16 cellular contexts compared by ENCODE assay signal in genomic region chr5:35855221-35855620, GRCh38. TPM values are rescaled to one million over a fixed set of nuclear protein-coding genes. Genes with fewer than 3 reads are reported as not detected.
A peak's percentile ranks its signal among the peaks of the same experiment; 100 is the strongest.
DNase-seq lines count a peak whose midpoint lies in the region; ATAC-seq and TF ChIP-seq lines count a peak whose summit lies in the region.
"Had no signal": no experiment of that assay in that cellular context is flagged by ENCODE, and none has a peak within 500 bp of the region (broad histone marks: within the 10 kb centered on the region; RNA-seq: fewer than 3 reads in every experiment).

No MANE protein-coding gene starts in this region.

- POLR2A ChIA-PET in CD8-positive, alpha-beta T cell (lab: Charles Lee): interaction anchor here (0.9 to 18.5 kb wide), 22 partner anchors 8 to 204 kb away, joined by 3 to 700 read pairs (median 9); no protein-coding TSS in a partner anchor

- peak overlapping the region; percentile 97 for H3K27ac ChIP-seq in CD8-positive, alpha-beta T cell (ENCODE audit: low read depth, low read length)
- H3K27ac ChIP-seq in SJCRH30: no peak overlapping the region
- H3K27ac ChIP-seq: thyroid gland had no signal

- H3K4me3 ChIP-seq in CD8-positive, alpha-beta T cell (ENCODE audit: low read depth, low read length): peak overlapping the region; percentile 14
- H3K4me3 ChIP-seq in SJCRH30: no peak overlapping the region
- H3K4me3 ChIP-seq: esophagus squamous epithelium, thyroid gland had no signal

- H3K27me3 Mint-ChIP-seq in CD8-positive, alpha-beta T cell (ENCODE audit: low read depth): no peaks in the 10 kb centered on the region
- H3K27me3 Mint-ChIP-seq in activated naive CD8-positive, alpha-beta T cell treated with anti-CD3 and anti-CD28 coated beads for 36 hours: no peaks in the 10 kb centered on the region
- H3K27me3 Mint-ChIP-seq in natural killer cell treated with Interleukin-12 subunit alpha and Interleukin-12 subunit beta and Interleukin-15 and Interleukin-18, amount 100 ng/mL, for 72 hours: peaks cover 0 to 8% of the 10 kb centered on the region in 2 donors

- peak overlapping the region; percentile 88 for H3K4me3 Mint-ChIP-seq in CD8-positive, alpha-beta T cell
- H3K4me3 Mint-ChIP-seq in activated naive CD8-positive, alpha-beta T cell treated with anti-CD3 and anti-CD28 coated beads for 36 hours: peak overlapping the region; percentile 86
- H3K4me3 Mint-ChIP-seq in natural killer cell treated with Interleukin-12 subunit alpha and Interleukin-12 subunit beta and Interleukin-15 and Interleukin-18, amount 100 ng/mL, for 72 hours: peak overlapping the region; percentile 38
- H3K4me3 Mint-ChIP-seq: CD14-positive monocyte had no signal

- H3K27ac Mint-ChIP-seq in CD8-positive, alpha-beta T cell: peak overlapping the region; percentile 100
- peak overlapping the region; percentile 95 for H3K27ac Mint-ChIP-seq in activated naive CD8-positive, alpha-beta T cell treated with anti-CD3 and anti-CD28 coated beads for 36 hours
- H3K27ac Mint-ChIP-seq in natural killer cell treated with Interleukin-12 subunit alpha and Interleukin-12 subunit beta and Interleukin-15 and Interleukin-18, amount 100 ng/mL, for 72 hours: peak overlapping the region; percentile 54 to 65
- H3K27ac Mint-ChIP-seq: CD14-positive monocyte, progenitor cell of endocrine pancreas had no signal

- peaks cover 71% of the 10 kb centered on the region for H3K4me1 Mint-ChIP-seq in CD8-positive, alpha-beta T cell (ENCODE audit: low read depth)
- H3K4me1 Mint-ChIP-seq in activated naive CD8-positive, alpha-beta T cell treated with anti-CD3 and anti-CD28 coated beads for 36 hours: peaks cover 73% of the 10 kb centered on the region
- peaks cover 23 to 38% of the 10 kb centered on the region in 2 donors for H3K4me1 Mint-ChIP-seq in natural killer cell treated with Interleukin-12 subunit alpha and Interleukin-12 subunit beta and Interleukin-15 and Interleukin-18, amount 100 ng/mL, for 72 hours (ENCODE audit: low read depth in 2 of 2)

- H3K36me3 Mint-ChIP-seq in CD8-positive, alpha-beta T cell: peaks cover 34% of the 10 kb centered on the region
- H3K36me3 Mint-ChIP-seq in activated naive CD8-positive, alpha-beta T cell treated with anti-CD3 and anti-CD28 coated beads for 36 hours: peaks cover 81% of the 10 kb centered on the region
- H3K36me3 Mint-ChIP-seq in natural killer cell treated with Interleukin-12 subunit alpha and Interleukin-12 subunit beta and Interleukin-15 and Interleukin-18, amount 100 ng/mL, for 72 hours: peaks cover 5% of the 10 kb centered on the region
- H3K36me3 Mint-ChIP-seq: CD14-positive monocyte had no signal

- DNase-seq in CD8-positive, alpha-beta T cell: no peak
- DNase-seq in NCI-H2171 (lab: John Stamatoyannopoulos, UW) (peak; percentile 33), SJCRH30 (no peak), NCI-H1417 treated with DMSO at 0.1 percent for 48 hours (lab: John Stamatoyannopoulos, UW) (no peak), hypothalamus (lab: John Stamatoyannopoulos, UW) (no peak)
- no peak for DNase-seq in activated naive CD8-positive, alpha-beta T cell treated with anti-CD3 and anti-CD28 coated beads for 36 hours
- DNase-seq in natural killer cell treated with Interleukin-12 subunit alpha and Interleukin-12 subunit beta and Interleukin-15 and Interleukin-18, amount 100 ng/mL, for 72 hours (ENCODE audit: low spot score): no peak
- DNase-seq: esophagus squamous epithelium; GDM1; left colon; NCI-H2081; NCI-H82; stimulated activated CD4-positive, alpha-beta T cell treated with anti-CD3 and anti-CD28 coated beads, Interleukin-15, amount 100 ng/mL, for 24 hours; thyroid gland had no signal

- H3K36me3 ChIP-seq in CD8-positive, alpha-beta T cell (ENCODE audit: insufficient read depth, low read length): peaks cover 12% of the 10 kb centered on the region
- H3K36me3 ChIP-seq in SJCRH30: no peaks in the 10 kb centered on the region
- H3K36me3 ChIP-seq: esophagus squamous epithelium, thyroid gland had no signal

- no peaks in the 10 kb centered on the region for H3K9me3 ChIP-seq in CD8-positive, alpha-beta T cell (ENCODE audit: low read length)
- H3K9me3 ChIP-seq in SJCRH30 (replicated peaks): no peaks in the 10 kb centered on the region; the same call in 1 of the 2 replicates
- H3K9me3 ChIP-seq: esophagus squamous epithelium, thyroid gland had no signal

- no peaks in the 10 kb centered on the region for H3K9me3 Mint-ChIP-seq in CD8-positive, alpha-beta T cell
- H3K9me3 Mint-ChIP-seq in activated naive CD8-positive, alpha-beta T cell treated with anti-CD3 and anti-CD28 coated beads for 36 hours: peaks cover 4% of the 10 kb centered on the region
- no peaks in the 10 kb centered on the region for H3K9me3 Mint-ChIP-seq in natural killer cell treated with Interleukin-12 subunit alpha and Interleukin-12 subunit beta and Interleukin-15 and Interleukin-18, amount 100 ng/mL, for 72 hours

- CTCF ChIA-PET in CD8-positive, alpha-beta T cell (lab: Charles Lee): interaction anchor here (1.1 to 10.5 kb wide), 14 partner anchors 20 to 204 kb away, joined by 3 to 144 read pairs (median 6); no protein-coding TSS in a partner anchor

- TF ChIP-seq CTCF in CD8-positive, alpha-beta T cell (IDR thresholded peaks at IDR 0.05): no peak

- intact Hi-C loops in CD8-positive, alpha-beta T cell (cut with DNase I, micrococcal nuclease): loop anchor here in 1 of 2 experiments (5.0 kb wide), 1 partner anchor 238 kb away; the partner anchor contains the start of gene SPEF2

- no peaks in the 10 kb centered on the region for H3K27me3 ChIP-seq in CD8-positive, alpha-beta T cell (ENCODE audit: insufficient read depth, low read length)
- no peaks in the 10 kb centered on the region for H3K27me3 ChIP-seq in SJCRH30
- H3K27me3 ChIP-seq: esophagus squamous epithelium, thyroid gland had no signal

- no peak for ATAC-seq in CD8-positive, alpha-beta T cell
- no peak for ATAC-seq in natural killer cell treated with Interleukin-12 subunit alpha and Interleukin-12 subunit beta and Interleukin-15 and Interleukin-18, amount 100 ng/mL, for 72 hours
- ATAC-seq: left colon had no signal

- peaks cover 57% of the 10 kb centered on the region for H3K4me1 ChIP-seq in CD8-positive, alpha-beta T cell (ENCODE audit: insufficient read depth, low read length)
- H3K4me1 ChIP-seq in SJCRH30: no peaks in the 10 kb centered on the region
- H3K4me1 ChIP-seq: thyroid gland had no signal

RNA-seq across cellular contexts. Expression of gene IL7R, which starts 1.5 kb away (rescaled TPM):
- 100 to 1,000 TPM; 287 to 310 TPM for total RNA-seq in CD8-positive, alpha-beta T cell
- 100 to 1,000 TPM; 112 to 117 TPM for total RNA-seq in activated naive CD8-positive, alpha-beta T cell treated with anti-CD3 and anti-CD28 coated beads for 36 hours
- total RNA-seq in natural killer cell treated with Interleukin-12 subunit alpha and Interleukin-12 subunit beta and Interleukin-15 and Interleukin-18, amount 100 ng/mL, for 72 hours: 10 to 100 TPM in 1 of 2 donors, 1 to 10 TPM in 1; 2.3 to 21.6 TPM
- 0.14 TPM in 1 of 2 replicates, not detected in the other for total RNA-seq in SJCRH30 (2014; rRNA removed; shearing (Covaris generic))
- total RNA-seq: progenitor cell of endocrine pancreas had no signal

Comparison
In these comparisons a context has a peak if more than half of its experiments do, and no peak if none do; other contexts are left out.
1. H3K4me3 Mint-ChIP-seq: peak in every context shown above with its lines; median percentile 88 in CD8-positive, alpha-beta T cell; 86 in activated naive CD8-positive, alpha-beta T cell treated with anti-CD3 and anti-CD28 coated beads for 36 hours; 38 in natural killer cell treated with Interleukin-12 subunit alpha and Interleukin-12 subunit beta and Interleukin-15 and Interleukin-18, amount 100 ng/mL, for 72 hours.
2. RNA of gene IL7R, which starts 1.5 kb away (total RNA-seq): 287 to 310 TPM in CD8-positive, alpha-beta T cell and 112 to 117 TPM in activated naive CD8-positive, alpha-beta T cell treated with anti-CD3 and anti-CD28 coated beads for 36 hours; 2.3 to 21.6 TPM in natural killer cell treated with Interleukin-12 subunit alpha and Interleukin-12 subunit beta and Interleukin-15 and Interleukin-18, amount 100 ng/mL, for 72 hours and 0.14 TPM in SJCRH30; every median in the first group is over 4 times any median in the second.
3. Peak in every context shown above with its lines, with median percentiles within 50 percentile points of each other: H3K27ac Mint-ChIP-seq.